3 cellular contexts compared by ENCODE assay signal in the genomic region with DNA sequence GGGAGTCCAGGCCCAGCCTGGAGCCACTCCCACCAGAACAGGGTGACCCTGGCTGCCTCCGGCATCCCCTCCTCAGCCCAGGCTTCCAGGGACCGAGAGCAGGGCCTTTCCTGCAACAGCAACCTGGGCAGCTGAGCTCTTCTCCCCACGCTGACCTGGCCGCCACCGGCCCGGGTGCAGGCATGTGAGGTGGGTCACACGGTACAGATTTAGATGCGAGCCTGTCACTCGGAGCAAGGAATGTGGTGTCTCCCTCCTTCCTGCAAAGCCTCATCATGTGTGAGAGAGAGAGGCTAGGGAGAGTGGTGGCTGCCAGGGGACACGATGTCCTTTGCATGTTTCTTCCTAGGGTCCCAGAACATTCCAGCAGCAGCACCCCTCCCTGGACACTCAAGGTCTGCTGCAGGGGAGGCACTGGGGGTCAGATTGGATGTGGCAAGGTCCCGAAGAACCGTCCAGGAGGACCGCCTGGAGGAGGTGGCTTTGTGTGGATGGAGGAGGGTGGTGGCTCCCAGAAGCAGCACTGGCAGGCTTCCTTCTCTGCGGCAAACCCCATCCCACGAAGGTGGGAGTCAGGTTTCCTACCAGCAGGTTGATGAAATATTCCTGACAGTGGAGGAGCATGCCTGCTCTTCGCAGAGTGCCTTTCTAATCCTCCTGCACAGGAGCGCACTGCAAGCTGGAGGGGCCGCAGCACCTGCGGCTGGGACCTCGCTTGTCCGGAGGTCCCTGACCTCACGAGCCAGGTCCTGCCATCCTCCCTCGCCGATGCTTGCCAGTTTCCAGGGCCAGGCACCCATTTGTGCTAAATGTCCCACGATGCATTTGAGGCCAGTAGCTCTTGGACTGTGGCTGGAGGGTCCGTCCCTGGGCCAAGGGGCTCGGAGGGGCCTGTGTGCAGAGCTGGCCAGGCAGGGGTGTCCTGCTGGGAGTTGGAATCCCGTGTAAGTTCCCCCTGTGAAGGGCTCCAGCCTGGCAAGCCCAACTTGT.
A peak's percentile ranks its signal among the peaks of the same experiment; 100 is the strongest.
TF ChIP-seq lines count a peak whose summit lies in the region.

No MANE protein-coding gene starts in this region.

TF ChIP-seq in H1, 55 proteins besides CTCF, POLR2A, EP300 and RAD21:
- TF ChIP-seq TBP (IDR thresholded peaks at IDR 0.05; ENCODE audit: low read depth, low read length): no peak
- no peak for TF ChIP-seq MAFK (IDR thresholded peaks at IDR 0.05; ENCODE audit: low read depth, low read length)
- TF ChIP-seq YY1 (IDR thresholded peaks at IDR 0.05; ENCODE audit: low read depth, low read length): no peak
- no peak for TF ChIP-seq CTBP2 (IDR thresholded peaks at IDR 0.05; ENCODE audit: borderline replicate concordance, insufficient read depth, insufficient read length, low read length)
- TF ChIP-seq BACH1 (IDR thresholded peaks at IDR 0.05; ENCODE audit: low read length): no peak
- no peak for TF ChIP-seq TAF7 (optimal IDR thresholded peaks at IDR 0.05; ENCODE audit: borderline replicate concordance, low read depth, low read length)
- no peak for TF ChIP-seq TAF1 (IDR thresholded peaks at IDR 0.05; ENCODE audit: low read depth, low read length)
- no peak for TF ChIP-seq TCF12 (IDR thresholded peaks at IDR 0.05; ENCODE audit: low read depth, low read length)
- TF ChIP-seq RBBP5 (IDR thresholded peaks at IDR 0.05; ENCODE audit: borderline replicate concordance, low read depth, low read length): no peak
- no peak for TF ChIP-seq KDM5A (IDR thresholded peaks at IDR 0.05; ENCODE audit: low read length)

TF ChIP-seq in HepG2, 621 proteins besides CTCF, POLR2A, EP300 and RAD21:
- TF ChIP-seq ONECUT2 (CRISPR knock-in tag; IDR thresholded peaks at IDR 0.05) (no peak), ZFX (CRISPR knock-in tag; IDR thresholded peaks at IDR 0.05; ENCODE audit: low read depth) (0 out of 2 replicates have a peak, but pooled peaks have one; percentile 34), ZMYM3 (CRISPR knock-in tag; IDR thresholded peaks at IDR 0.05) (peak; percentile 6; the same call in 1 of the 2 replicates)
- TF ChIP-seq, protein P1, sequence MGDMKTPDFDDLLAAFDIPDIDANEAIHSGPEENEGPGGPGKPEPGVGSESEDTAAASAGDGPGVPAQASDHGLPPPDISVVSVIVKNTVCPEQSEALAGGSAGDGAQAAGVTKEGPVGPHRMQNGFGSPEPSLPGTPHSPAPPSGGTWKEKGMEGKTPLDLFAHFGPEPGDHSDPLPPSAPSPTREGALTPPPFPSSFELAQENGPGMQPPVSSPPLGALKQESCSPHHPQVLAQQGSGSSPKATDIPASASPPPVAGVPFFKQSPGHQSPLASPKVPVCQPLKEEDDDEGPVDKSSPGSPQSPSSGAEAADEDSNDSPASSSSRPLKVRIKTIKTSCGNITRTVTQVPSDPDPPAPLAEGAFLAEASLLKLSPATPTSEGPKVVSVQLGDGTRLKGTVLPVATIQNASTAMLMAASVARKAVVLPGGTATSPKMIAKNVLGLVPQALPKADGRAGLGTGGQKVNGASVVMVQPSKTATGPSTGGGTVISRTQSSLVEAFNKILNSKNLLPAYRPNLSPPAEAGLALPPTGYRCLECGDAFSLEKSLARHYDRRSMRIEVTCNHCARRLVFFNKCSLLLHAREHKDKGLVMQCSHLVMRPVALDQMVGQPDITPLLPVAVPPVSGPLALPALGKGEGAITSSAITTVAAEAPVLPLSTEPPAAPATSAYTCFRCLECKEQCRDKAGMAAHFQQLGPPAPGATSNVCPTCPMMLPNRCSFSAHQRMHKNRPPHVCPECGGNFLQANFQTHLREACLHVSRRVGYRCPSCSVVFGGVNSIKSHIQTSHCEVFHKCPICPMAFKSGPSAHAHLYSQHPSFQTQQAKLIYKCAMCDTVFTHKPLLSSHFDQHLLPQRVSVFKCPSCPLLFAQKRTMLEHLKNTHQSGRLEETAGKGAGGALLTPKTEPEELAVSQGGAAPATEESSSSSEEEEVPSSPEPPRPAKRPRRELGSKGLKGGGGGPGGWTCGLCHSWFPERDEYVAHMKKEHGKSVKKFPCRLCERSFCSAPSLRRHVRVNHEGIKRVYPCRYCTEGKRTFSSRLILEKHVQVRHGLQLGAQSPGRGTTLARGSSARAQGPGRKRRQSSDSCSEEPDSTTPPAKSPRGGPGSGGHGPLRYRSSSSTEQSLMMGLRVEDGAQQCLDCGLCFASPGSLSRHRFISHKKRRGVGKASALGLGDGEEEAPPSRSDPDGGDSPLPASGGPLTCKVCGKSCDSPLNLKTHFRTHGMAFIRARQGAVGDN (CRISPR knock-in tag; IDR thresholded peaks at IDR 0.05): peak; percentile 17; the same call in 1 of the 2 replicates

TF ChIP-seq in HEK293T, 16 proteins besides CTCF, POLR2A, EP300 and RAD21 (continued from another document):
- TF ChIP-seq CTBP1 (IDR thresholded peaks at IDR 0.05; ENCODE audit: borderline replicate concordance): no peak
- no peak for TF ChIP-seq SUZ12 (IDR thresholded peaks at IDR 0.05)
- no peak for TF ChIP-seq FOXM1 (IDR thresholded peaks at IDR 0.05; ENCODE audit: borderline replicate concordance)
- TF ChIP-seq HDGF (IDR thresholded peaks at IDR 0.05; ENCODE audit: borderline replicate concordance): no peak
- TF ChIP-seq, protein P2, sequence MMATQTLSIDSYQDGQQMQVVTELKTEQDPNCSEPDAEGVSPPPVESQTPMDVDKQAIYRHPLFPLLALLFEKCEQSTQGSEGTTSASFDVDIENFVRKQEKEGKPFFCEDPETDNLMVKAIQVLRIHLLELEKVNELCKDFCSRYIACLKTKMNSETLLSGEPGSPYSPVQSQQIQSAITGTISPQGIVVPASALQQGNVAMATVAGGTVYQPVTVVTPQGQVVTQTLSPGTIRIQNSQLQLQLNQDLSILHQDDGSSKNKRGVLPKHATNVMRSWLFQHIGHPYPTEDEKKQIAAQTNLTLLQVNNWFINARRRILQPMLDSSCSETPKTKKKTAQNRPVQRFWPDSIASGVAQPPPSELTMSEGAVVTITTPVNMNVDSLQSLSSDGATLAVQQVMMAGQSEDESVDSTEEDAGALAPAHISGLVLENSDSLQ (IDR thresholded peaks at IDR 0.05): no peak
- no peak for TF ChIP-seq FOXA1 (IDR thresholded peaks at IDR 0.05)
- no peak for TF ChIP-seq ELF4 (IDR thresholded peaks at IDR 0.05)
- no peak for TF ChIP-seq ZNF384 (IDR thresholded peaks at IDR 0.05)
- TF ChIP-seq SP1 (IDR thresholded peaks at IDR 0.05): no peak
- no peak for TF ChIP-seq BHLHE40 (IDR thresholded peaks at IDR 0.05; ENCODE audit: borderline replicate concordance)
- no peak for TF ChIP-seq NFRKB (IDR thresholded peaks at IDR 0.05)
- no peak for TF ChIP-seq FOXK2 (IDR thresholded peaks at IDR 0.05)
- no peak for TF ChIP-seq LEF1 (IDR thresholded peaks at IDR 0.05; ENCODE audit: borderline replicate concordance)
- no peak for TF ChIP-seq L3MBTL2 (conservative IDR thresholded peaks at IDR 0.05)
- TF ChIP-seq ARNT (IDR thresholded peaks at IDR 0.05): no peak
